ENCODE assay signal across 11 cellular contexts in genomic region chr1:31772669-31773248, GRCh38. TPM values are rescaled to one million over a fixed set of nuclear protein-coding genes. Genes with fewer than 3 reads are reported as not detected.
DNase-seq lines count a peak whose midpoint lies in the region; ATAC-seq, FAIRE-seq and TF ChIP-seq lines count a peak whose summit lies in the region.
"Had no signal": no experiment of that assay in that cellular context is flagged by ENCODE, and none has a peak within 500 bp of the region (broad histone marks: within the 10 kb centered on the region; RNA-seq: fewer than 3 reads in every experiment).

No MANE protein-coding gene starts in this region.

- peaks cover 6% of the 10 kb centered on the region for H3K4me1 ChIP-seq in GM12878 (ENCODE audit: control insufficient read depth, insufficient read depth, low read length)
- H3K4me1 ChIP-seq in mesendoderm (ENCODE audit: control insufficient read depth, low read depth, low read length) = peaks cover 24% of the 10 kb centered on the region
- H3K4me1 ChIP-seq in thoracic aorta (ENCODE audit: control insufficient read depth in 1 of 2, low read depth in 2 of 2) = peaks cover 7 to 14% of the 10 kb centered on the region in 2 donors

- POLR2A ChIA-PET in GM12878 (lab: Charles Lee) = no interaction called here

- H3K27ac ChIP-seq in GM12878 (ENCODE audit: control insufficient read depth, insufficient read depth) = no peak overlapping the region
- no peak overlapping the region for H3K27ac ChIP-seq in mesendoderm (ENCODE audit: low read depth, low read length)
- H3K27ac ChIP-seq in thoracic aorta = no peak overlapping the region
- H3K27ac ChIP-seq: C4-2B had no signal

- H4K20me1 ChIP-seq in GM12878 (ENCODE audit: control insufficient read depth, insufficient read depth) = no peaks in the 10 kb centered on the region; the same call in 1 of the 2 replicates

- CTCF ChIA-PET in activated naive CD4-positive, alpha-beta T cell treated with anti-CD3 and anti-CD28 coated beads for 36 hours (lab: Charles Lee) = interaction anchor here (0.7 to 0.8 kb wide), 2 partner anchors 191 to 844 kb away, joined by 3 to 4 read pairs; no protein-coding TSS in a partner anchor
- CTCF ChIA-PET in GM12878 (lab: Yijun Ruan, JAX) = no interaction called here

- no peak for TF ChIP-seq POLR2A in GM12878 (IDR thresholded peaks at IDR 0.05; ENCODE audit: low read depth, low read length)

- no peak overlapping the region for H2BK5ac ChIP-seq in mesendoderm (ENCODE audit: low read length)

- peaks cover 25% of the 10 kb centered on the region for H3K27me3 Mint-ChIP-seq in activated naive CD4-positive, alpha-beta T cell treated with anti-CD3 and anti-CD28 coated beads for 36 hours (ENCODE audit: low read depth)

- no peak overlapping the region for H2BK15ac ChIP-seq in mesendoderm (replicated peaks; ENCODE audit: low read depth)

- H3K4me2 ChIP-seq in GM12878 (ENCODE audit: control insufficient read depth, insufficient read depth) (peak overlapping the region; percentile 71), mesendoderm (ENCODE audit: low read length) (peak overlapping the region; percentile 42)

- H3K9me3 ChIP-seq in GM12878 (replicated peaks; ENCODE audit: control insufficient read depth, insufficient read depth, low read length) = no peaks in the 10 kb centered on the region
- H3K9me3 ChIP-seq in thoracic aorta = no peaks in the 10 kb centered on the region

- H3K79me2 ChIP-seq in GM12878 (ENCODE audit: control insufficient read depth, insufficient read depth, low read length) (no peaks in the 10 kb centered on the region), mesendoderm (ENCODE audit: control insufficient read depth, insufficient read depth, low read length) (no peaks in the 10 kb centered on the region)

- no peak overlapping the region for H3K27ac Mint-ChIP-seq in activated naive CD4-positive, alpha-beta T cell treated with anti-CD3 and anti-CD28 coated beads for 36 hours

- SMC1A ChIA-PET in GM12878 (lab: Charles Lee; ENCODE audit: uncharacterized antibody, unreplicated experiment) = no interaction called here

- peaks cover 19 to 29% of the 10 kb centered on the region in 2 experiments for H3K27me3 ChIP-seq in GM12878 (replicated peaks in 1 of 2; ENCODE audit: control insufficient read depth in 2 of 2, insufficient read depth in 2 of 2, low read length in 1 of 2)
- H3K27me3 ChIP-seq in mesendoderm (ENCODE audit: insufficient read depth, low read length, poor library complexity) = peaks cover 15% of the 10 kb centered on the region
- no peaks in the 10 kb centered on the region for H3K27me3 ChIP-seq in thoracic aorta (replicated peaks; ENCODE audit: insufficient read depth)

- no peaks in the 10 kb centered on the region for H3K36me3 ChIP-seq in GM12878 (ENCODE audit: control insufficient read depth in 2 of 2, insufficient read depth in 2 of 2, low read length in 1 of 2)
- no peaks in the 10 kb centered on the region for H3K36me3 ChIP-seq in mesendoderm (ENCODE audit: control insufficient read depth, insufficient read depth, low read length)
- no peaks in the 10 kb centered on the region for H3K36me3 ChIP-seq in thoracic aorta

- ATAC-seq in GM12878 (no peak), thoracic aorta (ENCODE audit: insufficient number of reproducible peaks, low FRiP score, low read depth) (no peak), HG03025 (IDR thresholded peaks at IDR 0.05; ENCODE audit: low FRiP score, unreplicated experiment) (no peak), GM21619 (IDR thresholded peaks at IDR 0.05; ENCODE audit: unreplicated experiment) (no peak), HG02623 (IDR thresholded peaks at IDR 0.05; ENCODE audit: unreplicated experiment) (no peak)

- H2BK120ac ChIP-seq in mesendoderm (ENCODE audit: low read depth, low read length) = no peak overlapping the region

- RAD21 ChIA-PET in GM12878 (lab: Charles Lee; ENCODE audit: unreplicated experiment) = no interaction called here

- H3K18ac ChIP-seq in mesendoderm (ENCODE audit: low read length) = no peak overlapping the region

- no peak for TF ChIP-seq RAD21 in GM12878 (IDR thresholded peaks at IDR 0.05; ENCODE audit: insufficient read depth, low read depth, low read length)

- TF ChIP-seq CTCF in GM12878 (IDR thresholded peaks at IDR 0.05 in 2 of 3, conservative IDR thresholded peaks at IDR 0.05 in 1 of 3; ENCODE audit: control insufficient read depth in 2 of 3, extremely low read depth in 1 of 3, insufficient read depth in 1 of 3, low read depth in 3 of 3, low read length in 3 of 3) (no peak), thoracic aorta (IDR thresholded peaks at IDR 0.05) (no peak)

- WGBS in GM12878 (ENCODE audit: insufficient coverage, insufficient replicate concordance, low lambda C conversion rate, missing lambda C conversion rate) = 18% methylated on average over 45 of the region's 49 CpGs
- no CpG with 5 or more reads among the region's 49 CpGs for WGBS in mesendoderm (ENCODE audit: extremely low coverage, insufficient coverage, low lambda C conversion rate)

- no peak overlapping the region for H2AK5ac ChIP-seq in mesendoderm (ENCODE audit: low read length)

- no peak overlapping the region for H4K8ac ChIP-seq in mesendoderm (ENCODE audit: low read depth, low read length)

- H3K4me1 Mint-ChIP-seq in activated naive CD4-positive, alpha-beta T cell treated with anti-CD3 and anti-CD28 coated beads for 36 hours (ENCODE audit: low read depth) = peaks cover 38% of the 10 kb centered on the region

- peak overlapping the region; percentile 4 for H3K23ac ChIP-seq in mesendoderm (ENCODE audit: low read length)

- no peaks in the 10 kb centered on the region for H3K9me3 Mint-ChIP-seq in activated naive CD4-positive, alpha-beta T cell treated with anti-CD3 and anti-CD28 coated beads for 36 hours

- in situ Hi-C loops in GM12878 (cut with MboI) = no loop called here

- no TSS peak for BruUV-seq in GM12878 (replicated peaks; lab: Mats Ljungman, UMichigan)

- peak overlapping the region; percentile 74 for H3K4me3 Mint-ChIP-seq in activated naive CD4-positive, alpha-beta T cell treated with anti-CD3 and anti-CD28 coated beads for 36 hours

- H4K5ac ChIP-seq in mesendoderm (ENCODE audit: low read length) = no peak overlapping the region

- H3K9ac ChIP-seq in GM12878 (ENCODE audit: control insufficient read depth, insufficient read depth, low read length) (no peak overlapping the region), mesendoderm (ENCODE audit: low read length) (peak overlapping the region; percentile 56)

- no peak overlapping the region for H3K4me3 ChIP-seq in GM12878
- no peak overlapping the region for H3K4me3 ChIP-seq in mesendoderm (ENCODE audit: low read length)
- peak overlapping the region; percentile 55 for H3K4me3 ChIP-seq in thoracic aorta

- no peaks in the 10 kb centered on the region for H3K79me1 ChIP-seq in mesendoderm (ENCODE audit: low read length)

- intact Hi-C loops in activated naive CD4-positive, alpha-beta T cell treated with anti-CD3 and anti-CD28 coated beads for 36 hours (cut with micrococcal nuclease) = loop anchor here (1.0 kb wide), 1 partner anchor 9 kb away; no protein-coding TSS in a partner anchor
- intact Hi-C loops in GM12878 (cut with micrococcal nuclease; ENCODE audit: unreplicated experiment) = no loop called here

- DNase-seq in activated naive CD4-positive, alpha-beta T cell treated with anti-CD3 and anti-CD28 coated beads for 36 hours = no peak
- DNase-seq in activated naive CD4-positive, alpha-beta T cell treated with anti-CD3 and anti-CD28 coated beads, Interleukin-2, amount 50 U/mL, for 16 hours = no peak
- DNase-seq in GM12878 (ENCODE audit: low read depth, low spot score) (no peak), mesendoderm (no peak), thoracic aorta (ENCODE audit: low spot score) (no peak)
- DNase-seq: foreskin melanocyte had no signal

- peak overlapping the region; percentile 86 for H3K56ac ChIP-seq in mesendoderm (ENCODE audit: low read length)

- TF ChIP-seq EP300 in GM12878 (IDR thresholded peaks at IDR 0.05; ENCODE audit: borderline replicate concordance in 1 of 2, control insufficient read depth in 1 of 2, low read depth in 2 of 2, low read length in 2 of 2) = no peak

- no peaks in the 10 kb centered on the region for H3K36me3 Mint-ChIP-seq in activated naive CD4-positive, alpha-beta T cell treated with anti-CD3 and anti-CD28 coated beads for 36 hours (ENCODE audit: low read depth)

- no peak overlapping the region; the same call in 1 of the 2 replicates for H2AFZ ChIP-seq in GM12878 (ENCODE audit: control insufficient read depth, low read depth, low read length)

- FAIRE-seq in GM12878 (lab: Jason Lieb, UNC) = no peak
- FAIRE-seq: H54 had no signal

- H3K4ac ChIP-seq in mesendoderm (ENCODE audit: low read depth, low read length) = no peak overlapping the region

RNA-seq across cellular contexts. Expression of gene ADGRB2, which starts 8.6 kb away (rescaled TPM):
- total RNA-seq in activated naive CD4-positive, alpha-beta T cell treated with anti-CD3 and anti-CD28 coated beads for 36 hours = under 1 TPM; 0.24 to 0.30 TPM
- total RNA-seq in GM12878 (2013; cell fraction: nucleolus; rRNA removed) = 0.91 and 1.6 TPM in 2 replicates
- total RNA-seq in GM12878 (2014; rRNA removed) (0.11 TPM in 2 replicates), GM12878 (2014; rRNA removed; fragmentation: Illumina TruSeq; extraction: Trizol) (0.18 TPM in 1 of 2 replicates, not detected in the other), GM12878 (2021) (0.27 and 0.33 TPM in 2 replicates), thoracic aorta (1 to 10 TPM; 1.5 TPM)
- polyA plus RNA-seq in GM12878 (2011; ENCODE audit: low read depth) = not detected
- polyA plus RNA-seq in GM12878 (2011; rRNA removed) (0.13 and 0.20 TPM in 2 replicates), GM12878 (2014; fragmentation: Illumina TruSeq; extraction: Trizol) (not detected in 2 replicates), GM12878 (2014; fragmentation: Nextera tagmentation; extraction: Ambion mirVana) (not detected), GM12878 (2014; rRNA removed) (0.06 and 0.18 TPM in 2 replicates), GM12878 (2016; fragmentation: Nextera tagmentation; extraction: Ambion mirVana) (under 1 TPM in 1 of 2 experiments, not detected in 1; 0.11 TPM)
- polyA plus RNA-seq in GM12878 (2011; cell fraction: cytosol; rRNA removed) = 0.42 and 0.43 TPM in 2 replicates
- 3.0 and 3.2 TPM in 2 replicates for polyA plus RNA-seq in GM12878 (2011; cell fraction: nucleus; rRNA removed)
- 0.09 and 0.18 TPM in 2 replicates for polyA plus RNA-seq in GM12878 (2012)
- 0.22 and 0.26 TPM in 2 replicates for polyA minus RNA-seq in GM12878 (2011; rRNA and poly(A)+ RNA removed)
- polyA minus RNA-seq in GM12878 (2011; cell fraction: cytosol; rRNA and poly(A)+ RNA removed) = not detected in 2 replicates
- polyA minus RNA-seq in GM12878 (2011; cell fraction: nucleus; rRNA and poly(A)+ RNA removed) = 0.29 and 0.48 TPM in 2 replicates
- polyA plus RNA-seq in mesendoderm (2013, experiment 1 of 2) = 4.9 TPM
- 5.2 TPM for polyA plus RNA-seq in mesendoderm (2013, experiment 2 of 2)

RNA-seq across cellular contexts. Expression of gene SPOCD1, which starts 43.1 kb away (rescaled TPM):
- under 1 TPM; 0.21 to 0.30 TPM for total RNA-seq in activated naive CD4-positive, alpha-beta T cell treated with anti-CD3 and anti-CD28 coated beads for 36 hours
- total RNA-seq in GM12878 (2013; cell fraction: nucleolus; rRNA removed) = not detected in 2 replicates
- total RNA-seq in GM12878 (2014; rRNA removed) = 0.11 and 0.16 TPM in 2 replicates
- 0.13 and 0.23 TPM in 2 replicates for total RNA-seq in GM12878 (2014; rRNA removed; fragmentation: Illumina TruSeq; extraction: Trizol)
- 0.23 and 0.56 TPM in 2 replicates for total RNA-seq in GM12878 (2021)
- 0.08 TPM for polyA plus RNA-seq in GM12878 (2011; ENCODE audit: low read depth)
- not detected in 2 replicates for polyA plus RNA-seq in GM12878 (2011; rRNA removed)
- not detected in 2 replicates for polyA plus RNA-seq in GM12878 (2011; cell fraction: cytosol; rRNA removed)
- polyA plus RNA-seq in GM12878 (2011; cell fraction: nucleus; rRNA removed) = 0.03 and 0.29 TPM in 2 replicates
- polyA plus RNA-seq in GM12878 (2012) = 0.07 and 0.23 TPM in 2 replicates
- polyA plus RNA-seq in GM12878 (2014; fragmentation: Illumina TruSeq; extraction: Trizol) = 0.13 TPM in 1 of 2 replicates, not detected in the other
- under 1 TPM in 1 of 2 experiments, not detected in 1; 0.02 TPM for polyA plus RNA-seq in GM12878 (2014; fragmentation: Nextera tagmentation; extraction: Ambion mirVana)
- 0.34 and 0.65 TPM in 2 replicates for polyA plus RNA-seq in GM12878 (2014; rRNA removed)
- not detected for polyA plus RNA-seq in GM12878 (2016; fragmentation: Nextera tagmentation; extraction: Ambion mirVana)
- not detected in 2 replicates for polyA minus RNA-seq in GM12878 (2011; rRNA and poly(A)+ RNA removed)
- not detected in 2 replicates for polyA minus RNA-seq in GM12878 (2011; cell fraction: cytosol; rRNA and poly(A)+ RNA removed)
- polyA minus RNA-seq in GM12878 (2011; cell fraction: nucleus; rRNA and poly(A)+ RNA removed) = not detected in 2 replicates
- 0.37 TPM for polyA plus RNA-seq in mesendoderm (2013, experiment 1 of 2)
- 0.35 TPM for polyA plus RNA-seq in mesendoderm (2013, experiment 2 of 2)
- 10 to 100 TPM in 1 of 2 donors, 1 to 10 TPM in 1; 6.6 to 10.6 TPM for total RNA-seq in thoracic aorta

Comparison
In these comparisons a context has a peak if more than half of its experiments do, and no peak if none do; other contexts are left out.
1. RNA of gene SPOCD1, which starts 43.1 kb away (total RNA-seq): 6.6 to 10.6 TPM in thoracic aorta; 0.21 to 0.30 TPM in activated naive CD4-positive, alpha-beta T cell treated with anti-CD3 and anti-CD28 coated beads for 36 hours and 0.11 to 0.56 TPM in GM12878; every median in the first group is over 4 times any median in the second.